Comparison of ENCODE assay signal across 1 cellular context in genomic region chr2:59790186-59791142, GRCh38.
TF ChIP-seq lines count a peak whose summit lies in the region.

No MANE protein-coding gene starts in this region.

TF ChIP-seq in H1, 55 proteins besides CTCF, POLR2A, EP300 and RAD21 (continued from another document):
- no peak for TF ChIP-seq CHD7 (IDR thresholded peaks at IDR 0.05; ENCODE audit: insufficient replicate concordance, low read length)
- TF ChIP-seq E2F6 (IDR thresholded peaks at IDR 0.05), result no peak
- no peak for TF ChIP-seq NRF1 (IDR thresholded peaks at IDR 0.05; ENCODE audit: low read depth, low read length)
- no peak for TF ChIP-seq ATF2 (IDR thresholded peaks at IDR 0.05; ENCODE audit: low read length)
